In the genomic region with DNA sequence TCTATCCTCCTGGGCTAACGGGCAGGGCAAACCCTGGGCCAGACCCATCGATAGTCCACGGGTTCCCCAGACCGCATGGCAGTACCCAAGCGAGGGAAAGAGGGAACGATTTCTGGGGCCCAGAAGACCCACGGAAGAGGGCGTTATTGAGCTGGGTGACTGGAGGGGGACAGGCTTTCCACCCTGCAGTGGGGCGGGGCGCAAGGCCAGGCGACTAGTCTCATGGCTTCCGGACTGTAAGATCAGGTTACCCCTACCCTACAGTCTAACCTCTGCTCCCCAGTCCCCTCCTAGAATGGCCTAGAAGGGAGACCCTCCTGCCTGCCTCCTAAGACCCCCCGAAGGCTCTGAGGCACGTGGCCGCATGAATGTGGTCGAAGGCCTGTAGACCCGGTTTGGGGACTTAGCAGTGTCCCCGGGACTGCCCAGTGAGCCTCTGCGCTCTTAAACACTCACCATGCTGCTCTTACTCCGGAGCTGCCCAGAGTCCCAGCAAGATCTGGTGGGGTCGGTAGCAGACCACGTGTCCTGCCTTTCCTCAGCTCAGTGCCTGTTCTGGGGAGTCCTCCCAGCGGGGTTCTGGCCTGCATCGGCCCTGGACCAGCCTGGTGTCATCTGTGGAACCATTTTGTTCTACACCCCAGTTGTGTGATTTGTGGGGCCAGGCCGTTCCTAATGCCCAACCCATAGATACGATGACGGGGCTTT, we compare ENCODE assay signal across 8 cellular contexts. TPM values are rescaled to one million over a fixed set of nuclear protein-coding genes. Genes with fewer than 3 reads are reported as not detected.
DNase-seq lines count a peak whose midpoint lies in the region; ATAC-seq and TF ChIP-seq lines count a peak whose summit lies in the region.

No MANE protein-coding gene starts in this region.

- DNase-seq in OCI-LY7 (ENCODE audit: low spot score) (peak; percentile 74), foreskin keratinocyte (peak in 1 of 2 donors; percentile 36)
- DNase-seq in activated T-helper 2 cell treated with anti-CD3 and anti-CD28 coated beads, Interferon-gamma antibody, Interleukin-2, Interleukin-4, amounts not matched to agents 10 μg/mL and 5 μg/mL and 100 μg/mL, durations not matched to agents 14 hours and 24 hours and 36 hours (ENCODE audit: low spot score) = peak; percentile 50

- H3K4me3 ChIP-seq in DOHH2 (ENCODE audit: low read length) (peak overlapping the region; percentile 99), OCI-LY7 (ENCODE audit: low read depth, low read length, poor library complexity, severe bottlenecking) (peak overlapping the region; percentile 80), neutrophil (ENCODE audit: low read depth in 1 of 2, low read length in 1 of 2) (peak overlapping the region; percentile 77 to 99)

- peaks cover 21% of the 10 kb centered on the region for H3K36me3 Mint-ChIP-seq in activated T-helper 2 cell treated with anti-CD3 and anti-CD28 coated beads, Interferon-gamma antibody, Interleukin-2, Interleukin-4, amounts not matched to agents 10 μg/mL and 5 μg/mL and 100 μg/mL, durations not matched to agents 14 hours and 24 hours and 36 hours (ENCODE audit: low read depth)

- TF ChIP-seq CTCF in DOHH2 (IDR thresholded peaks at IDR 0.05; ENCODE audit: low read depth, low read length, poor library complexity, severe bottlenecking) = peak; percentile 70
- TF ChIP-seq CTCF in OCI-LY7 (conservative IDR thresholded peaks at IDR 0.05; ENCODE audit: low read length) = peak; percentile 61
- no peak for TF ChIP-seq CTCF in foreskin keratinocyte (conservative IDR thresholded peaks at IDR 0.05)
- no peak for TF ChIP-seq CTCF in neutrophil (IDR thresholded peaks at IDR 0.05)

- H3K9me2 ChIP-seq in DOHH2 (replicated peaks; ENCODE audit: control insufficient read depth, low read length) (no peaks in the 10 kb centered on the region), OCI-LY7 (ENCODE audit: insufficient read depth, low read length) (no peaks in the 10 kb centered on the region)

- H3K27me3 Mint-ChIP-seq in activated T-helper 2 cell treated with anti-CD3 and anti-CD28 coated beads, Interferon-gamma antibody, Interleukin-2, Interleukin-4, amounts not matched to agents 10 μg/mL and 5 μg/mL and 100 μg/mL, durations not matched to agents 14 hours and 24 hours and 36 hours (ENCODE audit: low read depth) = no peaks in the 10 kb centered on the region

- BruUV-seq in OCI-LY7 (replicated peaks; lab: Mats Ljungman, UMichigan) = no TSS peak

- peak overlapping the region; percentile 96 for H3K27ac Mint-ChIP-seq in activated T-helper 2 cell treated with anti-CD3 and anti-CD28 coated beads, Interferon-gamma antibody, Interleukin-2, Interleukin-4, amounts not matched to agents 10 μg/mL and 5 μg/mL and 100 μg/mL, durations not matched to agents 14 hours and 24 hours and 36 hours

- H3K4me3 Mint-ChIP-seq in activated T-helper 2 cell treated with anti-CD3 and anti-CD28 coated beads, Interferon-gamma antibody, Interleukin-2, Interleukin-4, amounts not matched to agents 10 μg/mL and 5 μg/mL and 100 μg/mL, durations not matched to agents 14 hours and 24 hours and 36 hours (ENCODE audit: low read depth) = peak overlapping the region; percentile 97

- CTCF ChIA-PET in OCI-LY7 (lab: Charles Lee; ENCODE audit: unreplicated experiment) = interaction anchor here (2.6 kb wide), 1 partner anchor 24 kb away, joined by 15 read pairs; a partner anchor contains a TSS

- no peaks in the 10 kb centered on the region for H3K79me2 ChIP-seq in DOHH2 (ENCODE audit: control insufficient read depth, low read length)
- H3K79me2 ChIP-seq in OCI-LY7 (ENCODE audit: insufficient read depth, low read depth, low read length) = no peaks in the 10 kb centered on the region

- peaks cover 54% of the 10 kb centered on the region for H3K4me1 ChIP-seq in DOHH2 (ENCODE audit: control insufficient read depth, low read length)
- peaks cover 21% of the 10 kb centered on the region for H3K4me1 ChIP-seq in OCI-LY7 (ENCODE audit: insufficient read depth, low read length, poor library complexity, severe bottlenecking)
- H3K4me1 ChIP-seq in foreskin keratinocyte = no peaks in the 10 kb centered on the region
- H3K4me1 ChIP-seq in neutrophil (ENCODE audit: control insufficient read depth in 1 of 2, insufficient read depth in 1 of 2, low read depth in 1 of 2, low read length in 1 of 2) = peaks cover 56 to 58% of the 10 kb centered on the region in 2 experiments

- POLR2A ChIA-PET in OCI-LY7 (lab: Charles Lee) = interaction anchor here (0.8 to 4.3 kb wide), 11 partner anchors 13 to 77 kb away, joined by 3 to 49 read pairs (median 5); a partner anchor contains a TSS

- no peaks in the 10 kb centered on the region for H3K27me3 ChIP-seq in DOHH2 (ENCODE audit: control insufficient read depth, low read length)
- no peaks in the 10 kb centered on the region for H3K27me3 ChIP-seq in foreskin keratinocyte
- H3K27me3 ChIP-seq in neutrophil = no peaks in the 10 kb centered on the region

- H3K36me3 ChIP-seq in DOHH2 (ENCODE audit: control insufficient read depth, low read length) (peaks cover 23% of the 10 kb centered on the region), OCI-LY7 (ENCODE audit: insufficient read depth, low read length) (peaks cover 33% of the 10 kb centered on the region), neutrophil (peaks cover 38% of the 10 kb centered on the region)

- H3K4me2 ChIP-seq in DOHH2 (ENCODE audit: low read length) (peak overlapping the region; percentile 98), OCI-LY7 (ENCODE audit: low read length) (peak overlapping the region; percentile 94)

- no peaks in the 10 kb centered on the region for H3K9me3 ChIP-seq in DOHH2 (ENCODE audit: control insufficient read depth, insufficient read depth, low read length)
- no peaks in the 10 kb centered on the region for H3K9me3 ChIP-seq in OCI-LY7 (ENCODE audit: low read length)
- no peaks in the 10 kb centered on the region for H3K9me3 ChIP-seq in neutrophil

- peaks cover 38% of the 10 kb centered on the region for H3F3A ChIP-seq in DOHH2 (ENCODE audit: control insufficient read depth, insufficient read depth)

- no peaks in the 10 kb centered on the region for H3K9me3 Mint-ChIP-seq in activated T-helper 2 cell treated with anti-CD3 and anti-CD28 coated beads, Interferon-gamma antibody, Interleukin-2, Interleukin-4, amounts not matched to agents 10 μg/mL and 5 μg/mL and 100 μg/mL, durations not matched to agents 14 hours and 24 hours and 36 hours

- H4K20me1 ChIP-seq in DOHH2 (ENCODE audit: control insufficient read depth, insufficient read depth, low read depth, low read length) (no peaks in the 10 kb centered on the region), OCI-LY7 (ENCODE audit: insufficient read depth, low read length) (no peaks in the 10 kb centered on the region)

- peaks cover 39% of the 10 kb centered on the region for H3K4me1 Mint-ChIP-seq in activated T-helper 2 cell treated with anti-CD3 and anti-CD28 coated beads, Interferon-gamma antibody, Interleukin-2, Interleukin-4, amounts not matched to agents 10 μg/mL and 5 μg/mL and 100 μg/mL, durations not matched to agents 14 hours and 24 hours and 36 hours (ENCODE audit: low read depth)

- ATAC-seq in HG03097 (IDR thresholded peaks at IDR 0.05; ENCODE audit: low FRiP score, unreplicated experiment) (peak; percentile 0), foreskin keratinocyte (no peak), HG02852 (IDR thresholded peaks at IDR 0.05; ENCODE audit: unreplicated experiment) (no peak), HG02588 (IDR thresholded peaks at IDR 0.05; ENCODE audit: unreplicated experiment) (no peak)

- H3K27ac ChIP-seq in DOHH2 (ENCODE audit: low read depth, low read length) = peak overlapping the region; percentile 88
- peak overlapping the region; percentile 88 for H3K27ac ChIP-seq in OCI-LY7 (ENCODE audit: low read depth, low read length, poor library complexity, severe bottlenecking)
- H3K27ac ChIP-seq in foreskin keratinocyte = peak overlapping the region; percentile 86
- peak overlapping the region; percentile 94 for H3K27ac ChIP-seq in neutrophil

- intact Hi-C loops in OCI-LY7 (cut with micrococcal nuclease; ENCODE audit: unreplicated experiment) = no loop called here
- intact Hi-C loops in activated T-helper 2 cell treated with anti-CD3 and anti-CD28 coated beads, Interferon-gamma antibody, Interleukin-2, Interleukin-4, amounts not matched to agents 10 μg/mL and 5 μg/mL and 100 μg/mL, durations not matched to agents 14 hours and 24 hours and 36 hours (cut with micrococcal nuclease) = loop anchor here (2.0 to 10.0 kb wide), 3 partner anchors 71 to 539 kb away; a partner anchor contains a TSS

- peak overlapping the region; percentile 47; the same call in 1 of the 2 replicates for H2AFZ ChIP-seq in OCI-LY7 (ENCODE audit: low read length)

RNA-seq across cellular contexts. Expression of a gene that starts 13.1 kb away (rescaled TPM):
- 248 and 283 TPM in 2 replicates for total RNA-seq in OCI-LY7 (2014; rRNA removed; shearing (Covaris generic))
- 310 and 323 TPM in 2 replicates for total RNA-seq in OCI-LY7 (2022)
- 113 TPM in 2 replicates for total RNA-seq in activated T-helper 2 cell treated with anti-CD3 and anti-CD28 coated beads, Interferon-gamma antibody, Interleukin-2, Interleukin-4, amounts not matched to agents 10 μg/mL and 5 μg/mL and 100 μg/mL, durations not matched to agents 14 hours and 24 hours and 36 hours
- 78.7 and 102 TPM in 2 replicates for total RNA-seq in foreskin keratinocyte
- polyA plus RNA-seq in foreskin keratinocyte = 96.4 and 131 TPM in 2 replicates

RNA-seq across cellular contexts. Expression of a gene that starts 24.3 kb away (rescaled TPM):
- total RNA-seq in OCI-LY7 (2014; rRNA removed; shearing (Covaris generic)) = 36.2 and 50.3 TPM in 2 replicates
- 97.6 and 122 TPM in 2 replicates for total RNA-seq in OCI-LY7 (2022)
- 76.7 and 81.0 TPM in 2 replicates for total RNA-seq in activated T-helper 2 cell treated with anti-CD3 and anti-CD28 coated beads, Interferon-gamma antibody, Interleukin-2, Interleukin-4, amounts not matched to agents 10 μg/mL and 5 μg/mL and 100 μg/mL, durations not matched to agents 14 hours and 24 hours and 36 hours
- 11.2 and 12.1 TPM in 2 replicates for total RNA-seq in foreskin keratinocyte
- polyA plus RNA-seq in foreskin keratinocyte = 12.8 and 13.0 TPM in 2 replicates

RNA-seq across cellular contexts. Expression of a gene that starts 25.6 kb away (rescaled TPM):
- total RNA-seq in OCI-LY7 (2014; rRNA removed; shearing (Covaris generic)) = 114 and 122 TPM in 2 replicates
- total RNA-seq in OCI-LY7 (2022) (170 and 180 TPM in 2 replicates), foreskin keratinocyte (31.6 and 33.9 TPM in 2 replicates)
- total RNA-seq in activated T-helper 2 cell treated with anti-CD3 and anti-CD28 coated beads, Interferon-gamma antibody, Interleukin-2, Interleukin-4, amounts not matched to agents 10 μg/mL and 5 μg/mL and 100 μg/mL, durations not matched to agents 14 hours and 24 hours and 36 hours = 165 and 174 TPM in 2 replicates
- polyA plus RNA-seq in foreskin keratinocyte = 14.1 and 16.6 TPM in 2 replicates

RNA-seq across cellular contexts. Expression of a gene that starts 33.5 kb away (rescaled TPM):
- 13.9 and 14.3 TPM in 2 replicates for total RNA-seq in OCI-LY7 (2014; rRNA removed; shearing (Covaris generic))
- total RNA-seq in OCI-LY7 (2022) (12.0 and 12.7 TPM in 2 replicates), foreskin keratinocyte (8.0 and 8.5 TPM in 2 replicates)
- 7.8 and 8.0 TPM in 2 replicates for total RNA-seq in activated T-helper 2 cell treated with anti-CD3 and anti-CD28 coated beads, Interferon-gamma antibody, Interleukin-2, Interleukin-4, amounts not matched to agents 10 μg/mL and 5 μg/mL and 100 μg/mL, durations not matched to agents 14 hours and 24 hours and 36 hours
- polyA plus RNA-seq in foreskin keratinocyte = 8.6 and 9.8 TPM in 2 replicates

RNA-seq across cellular contexts. Expression of a gene that starts 47.3 kb away (rescaled TPM):
- total RNA-seq in OCI-LY7 (2014; rRNA removed; shearing (Covaris generic)) = 34.6 and 57.0 TPM in 2 replicates
- total RNA-seq in OCI-LY7 (2022) (43.9 and 45.4 TPM in 2 replicates), foreskin keratinocyte (23.0 and 24.9 TPM in 2 replicates)
- total RNA-seq in activated T-helper 2 cell treated with anti-CD3 and anti-CD28 coated beads, Interferon-gamma antibody, Interleukin-2, Interleukin-4, amounts not matched to agents 10 μg/mL and 5 μg/mL and 100 μg/mL, durations not matched to agents 14 hours and 24 hours and 36 hours = 18.7 and 25.0 TPM in 2 replicates
- 24.1 and 25.4 TPM in 2 replicates for polyA plus RNA-seq in foreskin keratinocyte

Comparison
In these comparisons a context has a peak if more than half of its experiments do, and no peak if none do; other contexts are left out.
1. CTCF ChIP-seq: peak in DOHH2 (single experiment) and OCI-LY7 (single experiment); none in foreskin keratinocyte (single experiment) and neutrophil (single experiment).
2. Peak in every context shown above with its lines, with median percentiles within 50 percentile points of each other: H3K27ac ChIP-seq and H3K4me3 ChIP-seq.